ENCODE assay signal across 8 cellular contexts in genomic region chr2:219252900-219253752, GRCh38. TPM values are rescaled to one million over a fixed set of nuclear protein-coding genes. Genes with fewer than 3 reads are reported as not detected.
DNase-seq lines count a peak whose midpoint lies in the region; ATAC-seq and TF ChIP-seq lines count a peak whose summit lies in the region.

TUBA4B (plus strand) TSS chr2:219253243; CDS start chr2:219253408, 165 bp downstream.

- no peaks in the 10 kb centered on the region for H3K27me3 Mint-ChIP-seq in activated CD4-positive, alpha-beta memory T cell treated with anti-CD3 and anti-CD28 coated beads, Interleukin-2, amount 10 ng/mL, durations not matched to agents 7 days and 5 days

- WGBS in testis, 2 donors, result 3 to 7% methylated on average over 31 to 49 of the region's 49 CpGs

- H3K9me3 ChIP-seq in mucosa of rectum (ENCODE audit: control insufficient read depth in 2 of 2, low read length in 2 of 2) (no peaks in the 10 kb centered on the region), testis (no peaks in the 10 kb centered on the region)

- POLR2A ChIA-PET in activated CD4-positive, alpha-beta memory T cell treated with anti-CD3 and anti-CD28 coated beads, Interleukin-2, amount 10 ng/mL, durations not matched to agents 7 days and 5 days (lab: Charles Lee), result interaction anchor here (0.6 to 15.2 kb wide), 26 partner anchors 8 to 594 kb away, joined by 3 to 425 read pairs (median 8); partner anchors contain the start of genes ABCB6, ANKZF1, ATG9A and BCS1L

- no peak for TF ChIP-seq POLR2A in testis (IDR thresholded peaks at IDR 0.05)

- TF ChIP-seq CTCF in epithelial cell of esophagus (IDR thresholded peaks at IDR 0.05; ENCODE audit: insufficient read depth, low read depth, low read length, missing control alignments) (no peak), testis (IDR thresholded peaks at IDR 0.05) (no peak)

- peak within 1 kb of the TSS; percentile 81 for H3K27ac Mint-ChIP-seq in activated CD4-positive, alpha-beta memory T cell treated with anti-CD3 and anti-CD28 coated beads, Interleukin-2, amount 10 ng/mL, durations not matched to agents 7 days and 5 days

- no peaks in the 10 kb centered on the region for H3K9me3 Mint-ChIP-seq in activated CD4-positive, alpha-beta memory T cell treated with anti-CD3 and anti-CD28 coated beads, Interleukin-2, amount 10 ng/mL, durations not matched to agents 7 days and 5 days

- intact Hi-C loops in testis (cut with DNase I; ENCODE audit: low total_unique reads), result no loop called here

- CTCF ChIA-PET in activated CD4-positive, alpha-beta memory T cell treated with anti-CD3 and anti-CD28 coated beads, Interleukin-2, amount 10 ng/mL, durations not matched to agents 7 days and 5 days (lab: Charles Lee), result interaction anchor here (0.6 to 9.7 kb wide), 12 partner anchors 8 to 112 kb away, joined by 3 to 120 read pairs (median 6); partner anchors contain the start of genes ANKZF1, ATG9A, DNAJB2 and GLB1L

- H3K27ac ChIP-seq in mucosa of rectum (ENCODE audit: low read depth in 2 of 2, low read length in 2 of 2) (peak within 1 kb of the TSS; percentile 67 to 89), testis (peak within 1 kb of the TSS in 1 of 2 donors; percentile 11)

- H3K36me3 Mint-ChIP-seq in activated CD4-positive, alpha-beta memory T cell treated with anti-CD3 and anti-CD28 coated beads, Interleukin-2, amount 10 ng/mL, durations not matched to agents 7 days and 5 days (ENCODE audit: low read depth), result peaks cover 53% of the 10 kb centered on the region

- DNase-seq in DMS79 (lab: John Stamatoyannopoulos, UW), result peak; percentile 34
- DNase-seq in NCI-H146 (lab: John Stamatoyannopoulos, UW), result peak; percentile 37
- peak; percentile 78 for DNase-seq in activated CD4-positive, alpha-beta memory T cell treated with anti-CD3 and anti-CD28 coated beads, Interleukin-2, amount 10 ng/mL, durations not matched to agents 7 days and 5 days
- peak; percentile 61 for DNase-seq in epithelial cell of esophagus (ENCODE audit: low read depth)
- DNase-seq in testis, result no peak
- DNase-seq in NCI-H1092 (lab: John Stamatoyannopoulos, UW), result no peak

- peak; percentile 22 for ATAC-seq in GM21529 (IDR thresholded peaks at IDR 0.05; ENCODE audit: unreplicated experiment)

- H3K4me1 ChIP-seq in mucosa of rectum (ENCODE audit: control insufficient read depth in 2 of 2, insufficient read depth in 2 of 2, low read length in 2 of 2) (peaks cover 49 to 53% of the 10 kb centered on the region in 2 donors), testis (peaks cover 15% of the 10 kb centered on the region)

- H3K9ac ChIP-seq in mucosa of rectum (ENCODE audit: low read depth in 1 of 2, low read length in 2 of 2), result peak within 1 kb of the TSS; percentile 86 to 88

- H3K36me3 ChIP-seq in mucosa of rectum (ENCODE audit: control insufficient read depth in 2 of 2, insufficient read depth in 2 of 2, low read length in 2 of 2) (peaks cover 11 to 18% of the 10 kb centered on the region in 2 donors), testis (ENCODE audit: low read depth, missing control alignments) (no peaks in the 10 kb centered on the region)

- H3K4me3 ChIP-seq in epithelial cell of esophagus (ENCODE audit: low read length) (peak within 1 kb of the TSS; percentile 66), mucosa of rectum (ENCODE audit: low read length in 2 of 2) (peak within 1 kb of the TSS; percentile 68 to 89), testis (peak within 1 kb of the TSS; percentile 42 to 67)

- peaks cover 56% of the 10 kb centered on the region for H3K4me1 Mint-ChIP-seq in activated CD4-positive, alpha-beta memory T cell treated with anti-CD3 and anti-CD28 coated beads, Interleukin-2, amount 10 ng/mL, durations not matched to agents 7 days and 5 days

- peak within 1 kb of the TSS; percentile 100 for H3K4me3 Mint-ChIP-seq in activated CD4-positive, alpha-beta memory T cell treated with anti-CD3 and anti-CD28 coated beads, Interleukin-2, amount 10 ng/mL, durations not matched to agents 7 days and 5 days

- H3K27me3 ChIP-seq in mucosa of rectum (ENCODE audit: control insufficient read depth in 2 of 2, insufficient read depth in 2 of 2, low read length in 2 of 2) (no peaks in the 10 kb centered on the region), testis (no peaks in the 10 kb centered on the region)

RNA-seq across cellular contexts. Expression of gene TUBA4B, which starts in this region (rescaled TPM):
- not detected for total RNA-seq in activated CD4-positive, alpha-beta memory T cell treated with anti-CD3 and anti-CD28 coated beads, Interleukin-2, amount 10 ng/mL, durations not matched to agents 7 days and 5 days
- under 1 TPM in 1 of 2 donors, not detected in 1; 0.25 TPM for total RNA-seq in testis
- polyA plus RNA-seq in testis (ENCODE audit: insufficient read depth, low read depth, low replicate concordance), result 1.6 TPM

Comparison
In these comparisons a context has a peak if more than half of its experiments do, and no peak if none do; other contexts are left out.
1. Peak in DNase-seq in activated CD4-positive, alpha-beta memory T cell treated with anti-CD3 and anti-CD28 coated beads, Interleukin-2, amount 10 ng/mL, durations not matched to agents 7 days and 5 days; RNA of the gene not detected or under 1 TPM.
2. DNase-seq: peak in DMS79 (single experiment), NCI-H146 (single experiment) and epithelial cell of esophagus (single experiment); none in testis (single experiment) and NCI-H1092 (single experiment).
3. Peak in every context shown above with its lines, with median percentiles within 50 percentile points of each other: H3K4me3 ChIP-seq.